ENCODE assay signal across 18 cellular contexts in the genomic region with DNA sequence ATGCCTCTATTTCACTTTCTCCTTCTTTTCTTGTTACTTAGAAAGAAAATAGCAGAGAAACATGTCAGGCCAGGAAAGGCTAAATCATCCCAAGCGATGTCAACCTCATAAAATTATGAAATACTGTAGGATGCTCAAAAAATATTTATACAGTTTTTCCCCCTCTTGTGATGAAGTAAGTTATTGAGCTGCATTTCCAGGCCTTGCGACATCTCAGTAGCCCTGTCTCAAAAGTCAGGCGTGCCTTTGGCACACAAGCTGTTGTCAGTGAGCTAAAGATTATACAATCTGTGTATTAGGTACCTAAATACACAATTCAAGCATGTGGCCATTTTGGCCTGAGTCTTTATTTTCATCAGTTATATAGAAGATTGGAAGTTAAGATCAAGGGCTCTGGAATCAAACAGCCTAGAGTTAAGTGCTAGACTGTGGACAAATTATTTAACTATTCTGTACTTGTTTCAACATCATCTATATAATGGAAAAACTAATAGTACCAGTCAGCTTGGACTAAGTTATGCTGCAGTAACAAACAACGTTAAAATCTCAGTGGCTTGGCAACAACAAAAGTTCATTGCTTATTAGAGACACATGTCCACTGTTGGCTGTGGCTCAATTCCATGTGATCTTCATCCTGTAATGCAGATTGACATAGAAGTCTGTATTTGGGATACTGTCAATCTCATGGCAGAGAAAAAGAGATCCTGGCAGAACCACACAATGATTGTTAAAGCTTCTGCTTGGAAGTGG.
"Had no signal": no experiment of that assay in that cellular context is flagged by ENCODE, and none has a peak within 500 bp of the region (broad histone marks: within the 10 kb centered on the region; RNA-seq: fewer than 3 reads in every experiment).

No MANE protein-coding gene starts in this region.

- ATAC-seq: activated CD4-positive, CD25-positive, alpha-beta regulatory T cell treated with anti-CD3 and anti-CD28 coated beads, Interleukin-2, amount 50 U/mL, for 24 hours; heart right ventricle; pancreas; stimulated activated effector memory CD8-positive, alpha-beta T cell treated with anti-CD3 and anti-CD28 coated beads, Interleukin-12 subunit alpha, Interleukin-12 subunit beta, amount 100 ng/mL, for 72 hours; T-cell had no signal

- H3K9me3 ChIP-seq: pancreas, thyroid gland had no signal

- H3K27ac ChIP-seq: heart right ventricle, pancreas, thyroid gland had no signal

- H3K9me3 Mint-ChIP-seq: stimulated activated effector memory CD8-positive, alpha-beta T cell treated with anti-CD3 and anti-CD28 coated beads, Interleukin-12 subunit alpha, Interleukin-12 subunit beta, amount 100 ng/mL, for 72 hours had no signal

- H3K4me1 Mint-ChIP-seq: stimulated activated effector memory CD8-positive, alpha-beta T cell treated with anti-CD3 and anti-CD28 coated beads, Interleukin-12 subunit alpha, Interleukin-12 subunit beta, amount 100 ng/mL, for 72 hours had no signal

- H3K4me1 ChIP-seq: pancreas, thyroid gland had no signal

- H3K36me3 Mint-ChIP-seq: activated naive CD8-positive, alpha-beta T cell treated with anti-CD3 and anti-CD28 coated beads, Interleukin-2, amount 10 ng/mL, durations not matched to agents 7 days and 5 days; stimulated activated effector memory CD8-positive, alpha-beta T cell treated with anti-CD3 and anti-CD28 coated beads, Interleukin-12 subunit alpha, Interleukin-12 subunit beta, amount 100 ng/mL, for 72 hours; T-cell had no signal

- H3K27ac Mint-ChIP-seq: activated naive CD8-positive, alpha-beta T cell treated with anti-CD3 and anti-CD28 coated beads, Interleukin-2, amount 10 ng/mL, durations not matched to agents 7 days and 5 days; endodermal cell; naive B cell; stimulated activated effector memory CD8-positive, alpha-beta T cell treated with anti-CD3 and anti-CD28 coated beads, Interleukin-12 subunit alpha, Interleukin-12 subunit beta, amount 100 ng/mL, for 72 hours; T-cell had no signal

- H3K4me3 ChIP-seq: dorsolateral prefrontal cortex, heart right ventricle, pancreas, thyroid gland had no signal

- H3K36me3 ChIP-seq: heart right ventricle, pancreas, thyroid gland had no signal

- FAIRE-seq: frontal cortex, pancreas, urothelium cell line had no signal

- H3K27me3 ChIP-seq: dorsolateral prefrontal cortex, heart right ventricle, pancreas, thyroid gland had no signal

- DNase-seq: activated CD4-positive, alpha-beta T cell treated with anti-CD3 and anti-CD28 coated beads, Interleukin-2, amount 50 U/mL, for 1 hour; activated naive CD4-positive, alpha-beta T cell; activated naive CD8-positive, alpha-beta T cell treated with anti-CD3 and anti-CD28 coated beads, Interleukin-2, amount 10 ng/mL, durations not matched to agents 7 days and 5 days; activated T-cell treated with anti-CD3 and anti-CD28 coated beads for 4 hours; aorta; dorsolateral prefrontal cortex; endodermal cell; erythroblast; heart right ventricle; naive B cell; pancreas; T-cell; T-helper 9 cell; thyroid gland had no signal

- H3K27me3 Mint-ChIP-seq: T-cell had no signal

- H3K4me3 Mint-ChIP-seq: activated naive CD8-positive, alpha-beta T cell treated with anti-CD3 and anti-CD28 coated beads, Interleukin-2, amount 10 ng/mL, durations not matched to agents 7 days and 5 days; endodermal cell; naive B cell; stimulated activated effector memory CD8-positive, alpha-beta T cell treated with anti-CD3 and anti-CD28 coated beads, Interleukin-12 subunit alpha, Interleukin-12 subunit beta, amount 100 ng/mL, for 72 hours; T-cell had no signal
